ENCODE assay signal across 14 cellular contexts in the genomic region with DNA sequence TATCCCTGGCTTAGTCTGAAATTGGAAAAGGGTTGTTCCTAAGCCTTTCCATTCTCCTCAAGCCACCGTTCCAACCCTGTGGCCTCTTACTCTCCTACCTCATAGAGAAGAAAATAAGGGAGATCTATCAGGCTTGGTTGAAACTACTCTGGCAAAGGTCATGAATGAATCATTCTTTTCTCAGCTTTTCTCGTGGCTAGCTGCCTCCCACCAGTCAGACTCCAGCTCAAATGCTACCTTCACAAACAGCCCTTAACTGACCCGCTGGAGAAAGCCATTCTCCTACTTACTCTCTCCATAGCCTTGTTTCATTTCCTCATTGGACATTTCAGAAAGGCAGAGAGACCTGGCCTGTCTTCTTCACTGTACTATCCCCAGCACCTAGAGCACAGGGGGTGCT. TPM values are rescaled to one million over a fixed set of nuclear protein-coding genes. Genes with fewer than 3 reads are reported as not detected.
DNase-seq lines count a peak whose midpoint lies in the region; ATAC-seq lines count a peak whose summit lies in the region.
"Had no signal": no experiment of that assay in that cellular context is flagged by ENCODE, and none has a peak within 500 bp of the region (broad histone marks: within the 10 kb centered on the region; RNA-seq: fewer than 3 reads in every experiment).

No MANE protein-coding gene starts in this region.

- H3K36me3 ChIP-seq in aorta (ENCODE audit: control insufficient read depth in 1 of 2, insufficient read depth in 2 of 2, low read length in 1 of 2): peaks cover 0 to 5% of the 10 kb centered on the region in 2 donors
- H3K36me3 ChIP-seq: vagina had no signal

- peak; percentile 47 to 86 for ATAC-seq in left cardiac atrium
- peak; percentile 95 for ATAC-seq in activated naive CD8-positive, alpha-beta T cell treated with anti-CD3 and anti-CD28 coated beads, Interleukin-2, amount 50 U/mL, for 24 hours
- ATAC-seq in right cardiac atrium: peak; percentile 22 to 82
- peak; percentile 49 for ATAC-seq in aorta (ENCODE audit: low FRiP score)

- peak overlapping the region; percentile 32 for H3K4me3 Mint-ChIP-seq in activated naive CD8-positive, alpha-beta T cell treated with anti-CD3 and anti-CD28 coated beads, Interleukin-2, amount 50 U/mL, for 24 hours
- H3K4me3 Mint-ChIP-seq: B cell had no signal

- H3K27me3 Mint-ChIP-seq in activated naive CD8-positive, alpha-beta T cell treated with anti-CD3 and anti-CD28 coated beads, Interleukin-2, amount 50 U/mL, for 24 hours: peaks cover 52% of the 10 kb centered on the region

- peaks cover 23% of the 10 kb centered on the region for H3K4me1 Mint-ChIP-seq in activated naive CD8-positive, alpha-beta T cell treated with anti-CD3 and anti-CD28 coated beads, Interleukin-2, amount 50 U/mL, for 24 hours
- H3K4me1 Mint-ChIP-seq: B cell had no signal

- H3K27me3 ChIP-seq in right cardiac atrium (ENCODE audit: control insufficient read depth, insufficient read depth) (no peaks in the 10 kb centered on the region), aorta (ENCODE audit: control insufficient read depth in 1 of 2, insufficient read depth in 2 of 2, low read length in 1 of 2) (no peaks in the 10 kb centered on the region)
- H3K27me3 ChIP-seq: sigmoid colon, vagina had no signal

- 50% methylated on average over 3 of the region's 3 CpGs for WGBS in right cardiac atrium
- WGBS in aorta, 2 donors: 0 to 4% methylated on average over 3 of the region's 3 CpGs

- H3K4me3 ChIP-seq in right cardiac atrium (ENCODE audit: low read length) (no peak overlapping the region), aorta (ENCODE audit: low read length in 2 of 2) (peak overlapping the region; percentile 46 to 84)
- H3K4me3 ChIP-seq: sigmoid colon, vagina had no signal

- H3K9me3 ChIP-seq in right cardiac atrium (ENCODE audit: control insufficient read depth, low read length): no peaks in the 10 kb centered on the region
- no peaks in the 10 kb centered on the region for H3K9me3 ChIP-seq in aorta (ENCODE audit: control insufficient read depth, low read length)
- H3K9me3 ChIP-seq: sigmoid colon, vagina had no signal

- intact Hi-C loops in left cardiac atrium (cut with DNase I): no loop called here
- intact Hi-C loops in cardiac septum (cut with DNase I): no loop called here
- intact Hi-C loops in right cardiac atrium (cut with DNase I): no loop called here
- intact Hi-C loops in aorta (cut with DNase I): loop anchor here in 1 of 2 donors (5.0 kb wide), 2 partner anchors 49 to 184 kb away; partner anchors contain the start of gene NDEL1

- no peaks in the 10 kb centered on the region for H3K36me3 Mint-ChIP-seq in activated naive CD8-positive, alpha-beta T cell treated with anti-CD3 and anti-CD28 coated beads, Interleukin-2, amount 50 U/mL, for 24 hours (ENCODE audit: low read depth)

- H3K4me1 ChIP-seq in right cardiac atrium (ENCODE audit: control insufficient read depth, insufficient read depth, low read length) (no peaks in the 10 kb centered on the region), aorta (ENCODE audit: control insufficient read depth in 1 of 2, insufficient read depth in 2 of 2, low read length in 2 of 2) (peaks cover 1 to 6% of the 10 kb centered on the region in 2 donors)
- H3K4me1 ChIP-seq: vagina had no signal

- peak overlapping the region; percentile 48 for H3K27ac Mint-ChIP-seq in activated naive CD8-positive, alpha-beta T cell treated with anti-CD3 and anti-CD28 coated beads, Interleukin-2, amount 50 U/mL, for 24 hours
- H3K27ac Mint-ChIP-seq: B cell had no signal

- H3K9me3 Mint-ChIP-seq in activated naive CD8-positive, alpha-beta T cell treated with anti-CD3 and anti-CD28 coated beads, Interleukin-2, amount 50 U/mL, for 24 hours: no peaks in the 10 kb centered on the region

- DNase-seq in left cardiac atrium (no peak), cardiac septum (ENCODE audit: low spot score) (no peak), right cardiac atrium (no peak), aorta (no peak), mesenteric fat pad (ENCODE audit: low spot score) (no peak), ureter (ENCODE audit: low spot score) (no peak), Ammon's horn (ENCODE audit: low spot score) (no peak)
- peak; percentile 12 for DNase-seq in activated naive CD8-positive, alpha-beta T cell treated with anti-CD3 and anti-CD28 coated beads, Interleukin-2, amount 50 U/mL, for 24 hours
- DNase-seq: activated CD8-positive, alpha-beta memory T cell treated with anti-CD3 and anti-CD28 coated beads for 24 hours; NCI-H187 treated with DMSO at 0.1 percent for 48 hours; sigmoid colon; T-helper 1 cell had no signal

- H3K27ac ChIP-seq in right cardiac atrium (ENCODE audit: low read length): peak overlapping the region; percentile 8
- peak overlapping the region; percentile 34 to 49 for H3K27ac ChIP-seq in aorta (ENCODE audit: low read depth in 1 of 2, low read length in 2 of 2)
- H3K27ac ChIP-seq: sigmoid colon, vagina had no signal

RNA-seq across cellular contexts. Expression of gene MYH10, which starts 8.9 kb away (rescaled TPM):
- total RNA-seq in left cardiac atrium (10 to 100 TPM; 49.9 to 52.9 TPM), cardiac septum (45.6 TPM), right cardiac atrium (10 to 100 TPM; 55.4 to 75.2 (median 59.0) TPM), aorta (1,000 to 10,000 TPM; 1,394 to 1,963 TPM), mesenteric fat pad (63.4 TPM), ureter (30.8 TPM)
- polyA plus RNA-seq in right cardiac atrium (21.8 TPM), aorta (100 to 1,000 TPM; 205 to 244 TPM)

Comparison
In these comparisons a context has a peak if more than half of its experiments do, and no peak if none do; other contexts are left out.
1. RNA of gene MYH10, which starts 8.9 kb away (total RNA-seq): 1,394 to 1,963 TPM in aorta; 63.4 TPM in mesenteric fat pad (single experiment), 55.4 to 75.2 TPM in right cardiac atrium, 49.9 to 52.9 TPM in left cardiac atrium, 45.6 TPM in cardiac septum (single experiment) and 30.8 TPM in ureter (single experiment); every median in the first group is over 10 times any median in the second.
2. Peak in every context shown above with its lines, with median percentiles within 50 percentile points of each other: ATAC-seq.